1 cellular context compared by ENCODE assay signal in the genomic region with DNA sequence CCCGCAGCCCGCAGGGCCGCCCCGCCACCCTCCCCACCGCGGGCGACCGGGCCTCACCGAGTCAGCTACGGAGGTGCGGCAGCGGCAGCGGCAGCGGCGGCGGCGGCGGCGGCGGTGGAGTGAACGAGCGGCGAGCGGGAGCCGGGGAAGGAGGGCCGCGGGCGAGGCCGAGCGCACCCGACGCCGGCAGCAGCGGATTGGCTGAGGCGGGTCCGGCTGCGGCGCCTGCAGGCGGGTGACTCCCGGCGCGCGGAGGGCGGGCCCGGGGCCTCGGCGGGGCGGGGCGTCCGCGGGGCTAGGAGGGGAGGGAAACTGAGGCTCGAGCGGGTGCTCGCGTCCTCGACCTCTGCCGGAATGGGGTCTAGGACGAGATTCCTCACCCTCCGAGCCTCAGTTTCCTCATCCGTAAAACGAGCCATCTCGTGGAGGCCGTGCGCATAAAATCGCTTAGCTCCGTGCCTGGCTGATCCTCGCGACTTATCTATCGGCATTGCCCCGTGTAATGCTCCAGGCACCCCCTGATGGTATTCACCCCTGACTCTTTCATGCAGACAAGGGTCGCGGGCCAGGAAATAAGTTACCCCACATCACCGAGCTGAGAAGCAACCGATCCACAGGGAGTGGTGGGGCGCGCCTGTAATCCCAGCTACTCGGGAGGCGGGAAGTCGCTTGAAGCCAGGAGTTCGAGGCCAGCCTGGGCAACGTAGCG.
TF ChIP-seq lines count a peak whose summit lies in the region.

A gene (minus strand): TSS at position 199 of the 709 bp plus-strand sequence. CDS start 26,442 bp downstream, outside the sequence.

TF ChIP-seq in HepG2, 621 proteins besides CTCF, POLR2A, EP300 and RAD21 (continued from another document):
- TF ChIP-seq, protein P1, sequence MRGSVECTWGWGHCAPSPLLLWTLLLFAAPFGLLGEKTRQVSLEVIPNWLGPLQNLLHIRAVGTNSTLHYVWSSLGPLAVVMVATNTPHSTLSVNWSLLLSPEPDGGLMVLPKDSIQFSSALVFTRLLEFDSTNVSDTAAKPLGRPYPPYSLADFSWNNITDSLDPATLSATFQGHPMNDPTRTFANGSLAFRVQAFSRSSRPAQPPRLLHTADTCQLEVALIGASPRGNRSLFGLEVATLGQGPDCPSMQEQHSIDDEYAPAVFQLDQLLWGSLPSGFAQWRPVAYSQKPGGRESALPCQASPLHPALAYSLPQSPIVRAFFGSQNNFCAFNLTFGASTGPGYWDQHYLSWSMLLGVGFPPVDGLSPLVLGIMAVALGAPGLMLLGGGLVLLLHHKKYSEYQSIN (CRISPR knock-in tag; IDR thresholded peaks at IDR 0.05; ENCODE audit: borderline replicate concordance): no peak
- TF ChIP-seq ZSCAN12 (CRISPR knock-in tag; IDR thresholded peaks at IDR 0.05) (no peak), ELF4 (CRISPR knock-in tag; IDR thresholded peaks at IDR 0.05; ENCODE audit: borderline replicate concordance) (no peak), FOXO1 (CRISPR knock-in tag; IDR thresholded peaks at IDR 0.05) (no peak), ARID2 (CRISPR knock-in tag; IDR thresholded peaks at IDR 0.05; ENCODE audit: borderline replicate concordance) (no peak), ZNF737 (CRISPR knock-in tag; IDR thresholded peaks at IDR 0.05; ENCODE audit: borderline replicate concordance) (no peak), PHF21A (CRISPR knock-in tag; IDR thresholded peaks at IDR 0.05) (0 out of 2 replicates have a peak, but pooled peaks have one; percentile 28), PRPF4 (IDR thresholded peaks at IDR 0.05; ENCODE audit: low read depth, low read length, poor library complexity, severe bottlenecking) (peak; percentile 69), ZFY (CRISPR knock-in tag; IDR thresholded peaks at IDR 0.05) (peak; percentile 41), FOXJ3 (CRISPR knock-in tag; IDR thresholded peaks at IDR 0.05; ENCODE audit: borderline replicate concordance) (no peak), SAFB2 (CRISPR knock-in tag; IDR thresholded peaks at IDR 0.05; ENCODE audit: borderline replicate concordance, low read depth) (0 out of 2 replicates have a peak, but pooled peaks have one; percentile 31), ZNF292 (CRISPR knock-in tag; IDR thresholded peaks at IDR 0.05; ENCODE audit: borderline replicate concordance, low read depth) (no peak), ZBTB38 (CRISPR knock-in tag; IDR thresholded peaks at IDR 0.05) (peak; percentile 95), FOSL1 (CRISPR knock-in tag; IDR thresholded peaks at IDR 0.05; ENCODE audit: borderline replicate concordance) (no peak)
- TF ChIP-seq, protein P2, sequence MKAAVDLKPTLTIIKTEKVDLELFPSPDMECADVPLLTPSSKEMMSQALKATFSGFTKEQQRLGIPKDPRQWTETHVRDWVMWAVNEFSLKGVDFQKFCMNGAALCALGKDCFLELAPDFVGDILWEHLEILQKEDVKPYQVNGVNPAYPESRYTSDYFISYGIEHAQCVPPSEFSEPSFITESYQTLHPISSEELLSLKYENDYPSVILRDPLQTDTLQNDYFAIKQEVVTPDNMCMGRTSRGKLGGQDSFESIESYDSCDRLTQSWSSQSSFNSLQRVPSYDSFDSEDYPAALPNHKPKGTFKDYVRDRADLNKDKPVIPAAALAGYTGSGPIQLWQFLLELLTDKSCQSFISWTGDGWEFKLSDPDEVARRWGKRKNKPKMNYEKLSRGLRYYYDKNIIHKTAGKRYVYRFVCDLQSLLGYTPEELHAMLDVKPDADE (CRISPR knock-in tag; IDR thresholded peaks at IDR 0.05): no peak
- TF ChIP-seq, protein P3, sequence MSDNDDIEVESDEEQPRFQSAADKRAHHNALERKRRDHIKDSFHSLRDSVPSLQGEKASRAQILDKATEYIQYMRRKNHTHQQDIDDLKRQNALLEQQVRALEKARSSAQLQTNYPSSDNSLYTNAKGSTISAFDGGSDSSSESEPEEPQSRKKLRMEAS (IDR thresholded peaks at IDR 0.05): peak; percentile 51
- TF ChIP-seq, protein P4, sequence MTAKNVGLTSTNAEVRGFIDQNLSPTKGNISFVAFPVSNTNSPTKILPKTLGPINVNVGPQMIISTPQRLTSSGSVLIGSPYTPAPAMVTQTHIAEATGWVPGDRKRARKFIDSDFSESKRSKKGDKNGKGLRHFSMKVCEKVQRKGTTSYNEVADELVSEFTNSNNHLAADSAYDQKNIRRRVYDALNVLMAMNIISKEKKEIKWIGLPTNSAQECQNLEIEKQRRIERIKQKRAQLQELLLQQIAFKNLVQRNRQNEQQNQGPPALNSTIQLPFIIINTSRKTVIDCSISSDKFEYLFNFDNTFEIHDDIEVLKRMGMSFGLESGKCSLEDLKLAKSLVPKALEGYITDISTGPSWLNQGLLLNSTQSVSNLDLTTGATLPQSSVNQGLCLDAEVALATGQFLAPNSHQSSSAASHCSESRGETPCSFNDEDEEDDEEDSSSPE (CRISPR knock-in tag; IDR thresholded peaks at IDR 0.05): 0 out of 2 replicates have a peak, but pooled peaks have one; percentile 27
- TF ChIP-seq, protein P5, sequence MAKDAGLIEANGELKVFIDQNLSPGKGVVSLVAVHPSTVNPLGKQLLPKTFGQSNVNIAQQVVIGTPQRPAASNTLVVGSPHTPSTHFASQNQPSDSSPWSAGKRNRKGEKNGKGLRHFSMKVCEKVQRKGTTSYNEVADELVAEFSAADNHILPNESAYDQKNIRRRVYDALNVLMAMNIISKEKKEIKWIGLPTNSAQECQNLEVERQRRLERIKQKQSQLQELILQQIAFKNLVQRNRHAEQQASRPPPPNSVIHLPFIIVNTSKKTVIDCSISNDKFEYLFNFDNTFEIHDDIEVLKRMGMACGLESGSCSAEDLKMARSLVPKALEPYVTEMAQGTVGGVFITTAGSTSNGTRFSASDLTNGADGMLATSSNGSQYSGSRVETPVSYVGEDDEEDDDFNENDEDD (CRISPR knock-in tag; IDR thresholded peaks at IDR 0.05; ENCODE audit: borderline replicate concordance): peak; percentile 29; the same call in 1 of the 2 replicates
- TF ChIP-seq, protein P6, sequence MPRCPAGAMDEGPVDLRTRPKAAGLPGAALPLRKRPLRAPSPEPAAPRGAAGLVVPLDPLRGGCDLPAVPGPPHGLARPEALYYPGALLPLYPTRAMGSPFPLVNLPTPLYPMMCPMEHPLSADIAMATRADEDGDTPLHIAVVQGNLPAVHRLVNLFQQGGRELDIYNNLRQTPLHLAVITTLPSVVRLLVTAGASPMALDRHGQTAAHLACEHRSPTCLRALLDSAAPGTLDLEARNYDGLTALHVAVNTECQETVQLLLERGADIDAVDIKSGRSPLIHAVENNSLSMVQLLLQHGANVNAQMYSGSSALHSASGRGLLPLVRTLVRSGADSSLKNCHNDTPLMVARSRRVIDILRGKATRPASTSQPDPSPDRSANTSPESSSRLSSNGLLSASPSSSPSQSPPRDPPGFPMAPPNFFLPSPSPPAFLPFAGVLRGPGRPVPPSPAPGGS (CRISPR knock-in tag; IDR thresholded peaks at IDR 0.05): 0 out of 2 replicates have a peak, but pooled peaks have one; percentile 13
- TF ChIP-seq, protein P7, sequence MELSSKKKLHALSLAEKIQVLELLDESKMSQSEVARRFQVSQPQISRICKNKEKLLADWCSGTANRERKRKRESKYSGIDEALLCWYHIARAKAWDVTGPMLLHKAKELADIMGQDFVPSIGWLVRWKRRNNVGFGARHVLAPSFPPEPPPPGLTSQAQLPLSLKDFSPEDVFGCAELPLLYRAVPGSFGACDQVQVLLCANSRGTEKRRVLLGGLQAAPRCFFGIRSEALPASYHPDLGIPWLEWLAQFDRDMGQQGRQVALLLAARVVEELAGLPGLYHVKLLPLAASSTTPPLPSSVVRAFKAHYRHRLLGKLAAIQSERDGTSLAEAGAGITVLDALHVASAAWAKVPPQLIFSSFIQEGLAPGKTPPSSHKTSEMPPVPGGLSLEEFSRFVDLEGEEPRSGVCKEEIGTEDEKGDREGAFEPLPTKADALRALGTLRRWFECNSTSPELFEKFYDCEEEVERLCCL (CRISPR knock-in tag; IDR thresholded peaks at IDR 0.05; ENCODE audit: borderline replicate concordance): no peak
